1 cellular context compared by ENCODE assay signal in the genomic region with DNA sequence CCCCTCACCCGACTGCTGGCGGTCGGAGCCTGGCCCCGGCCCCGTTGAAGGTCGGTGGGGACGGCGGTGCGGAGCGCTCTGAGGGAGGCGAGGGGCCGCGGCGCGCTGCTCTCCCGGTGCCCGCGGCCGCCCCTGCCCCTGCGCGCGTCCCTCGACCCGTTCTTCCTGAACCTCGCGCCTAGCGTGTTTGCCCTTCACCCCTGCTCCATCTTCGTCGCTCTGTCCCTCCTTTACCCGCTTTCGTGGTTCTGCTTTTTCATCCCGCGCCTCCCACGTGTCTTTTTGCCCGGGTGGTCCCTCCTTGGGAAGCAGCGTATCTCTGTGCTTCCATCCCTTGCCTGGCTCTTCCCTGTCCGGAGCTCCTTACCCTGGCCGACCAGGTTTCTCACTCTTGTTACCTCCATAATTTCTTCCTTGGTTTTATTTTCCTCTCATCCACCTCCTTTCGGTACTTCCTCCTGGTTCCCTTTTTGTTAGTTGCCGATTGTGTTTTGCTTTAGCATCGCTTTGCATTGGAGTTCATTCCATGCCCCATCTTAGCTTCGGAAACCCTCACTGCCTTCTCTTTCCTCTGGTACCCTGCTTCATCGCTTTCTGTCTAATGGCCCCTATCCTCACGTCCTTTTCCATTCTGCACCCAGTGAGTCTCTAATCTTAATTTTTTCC.
TF ChIP-seq lines count a peak whose summit lies in the region.

No MANE protein-coding gene starts in this region.

TF ChIP-seq in K562, 482 proteins besides CTCF, POLR2A, EP300 and RAD21 (continued from another document and continues in another):
- TF ChIP-seq KDM1A (IDR thresholded peaks at IDR 0.05) (peak; percentile 68 to 73; a peak in 3 of 4 replicates), NCOA1 (IDR thresholded peaks at IDR 0.05; ENCODE audit: low read depth) (0 out of 2 replicates have a peak, but pooled peaks have one; percentile 46), KDM5B (IDR thresholded peaks at IDR 0.05; ENCODE audit: insufficient replicate concordance, low read depth, low read length) (peak; percentile 61), NR1H2 (CRISPR knock-in tag; IDR thresholded peaks at IDR 0.05) (0 out of 2 replicates have a peak, but pooled peaks have one; percentile 26), ARID1B (IDR thresholded peaks at IDR 0.05) (0 out of 2 replicates have a peak, but pooled peaks have one; percentile 24), ESRRB (CRISPR knock-in tag; IDR thresholded peaks at IDR 0.05; ENCODE audit: borderline replicate concordance) (no peak), ZBTB7A (IDR thresholded peaks at IDR 0.05; ENCODE audit: borderline replicate concordance, control insufficient read depth, low read depth, low read length) (peak; percentile 5; the same call in 1 of the 2 replicates), CTBP1 (IDR thresholded peaks at IDR 0.05; ENCODE audit: borderline replicate concordance) (peak; percentile 62), CREB3 (tag; conservative IDR thresholded peaks at IDR 0.05; ENCODE audit: low read depth) (no peak), EP400 (IDR thresholded peaks at IDR 0.05) (peak; percentile 54; the same call in 1 of the 2 replicates), RREB1 (CRISPR knock-in tag; IDR thresholded peaks at IDR 0.05) (0 out of 2 replicates have a peak, but pooled peaks have one; percentile 40), SIN3A (IDR thresholded peaks at IDR 0.05; ENCODE audit: borderline replicate concordance in 2 of 2, control insufficient read depth in 1 of 2, low read depth in 2 of 2, low read length in 2 of 2) (peak; percentile 32 to 53; a peak in 1 of 4 replicates), MTA2 (IDR thresholded peaks at IDR 0.05; ENCODE audit: low read depth) (no peak), MYC (IDR thresholded peaks at IDR 0.05; ENCODE audit: low read depth, low read length) (0 out of 2 replicates have a peak, but pooled peaks have one; percentile 43), MYC (CRISPR knock-in tag; IDR thresholded peaks at IDR 0.05; ENCODE audit: borderline replicate concordance, low read depth) (no peak), ARID3B (CRISPR knock-in tag; IDR thresholded peaks at IDR 0.05; ENCODE audit: borderline replicate concordance) (no peak), TOE1 (IDR thresholded peaks at IDR 0.05; ENCODE audit: borderline replicate concordance) (0 out of 2 replicates have a peak, but pooled peaks have one; percentile 22), TOE1 (CRISPR knock-in tag; IDR thresholded peaks at IDR 0.05; ENCODE audit: borderline replicate concordance, low read depth) (0 out of 2 replicates have a peak, but pooled peaks have one; percentile 55), CXXC5 (CRISPR knock-in tag; IDR thresholded peaks at IDR 0.05) (0 out of 2 replicates have a peak, but pooled peaks have one; percentile 11), L3MBTL2 (IDR thresholded peaks at IDR 0.05) (peak; percentile 49; the same call in 1 of the 2 replicates), ARNT (IDR thresholded peaks at IDR 0.05) (0 out of 4 replicates have a peak, but pooled peaks of 1 of the 2 experiments have one; percentile 26), BCOR (IDR thresholded peaks at IDR 0.05) (0 out of 2 replicates have a peak, but pooled peaks have one; percentile 13), GTF2E2 (tag; IDR thresholded peaks at IDR 0.05) (0 out of 2 replicates have a peak, but pooled peaks have one; percentile 7), MLLT1 (IDR thresholded peaks at IDR 0.05) (peak; percentile 31 to 54; a peak in 1 of 4 replicates)
- TF ChIP-seq, protein P1, sequence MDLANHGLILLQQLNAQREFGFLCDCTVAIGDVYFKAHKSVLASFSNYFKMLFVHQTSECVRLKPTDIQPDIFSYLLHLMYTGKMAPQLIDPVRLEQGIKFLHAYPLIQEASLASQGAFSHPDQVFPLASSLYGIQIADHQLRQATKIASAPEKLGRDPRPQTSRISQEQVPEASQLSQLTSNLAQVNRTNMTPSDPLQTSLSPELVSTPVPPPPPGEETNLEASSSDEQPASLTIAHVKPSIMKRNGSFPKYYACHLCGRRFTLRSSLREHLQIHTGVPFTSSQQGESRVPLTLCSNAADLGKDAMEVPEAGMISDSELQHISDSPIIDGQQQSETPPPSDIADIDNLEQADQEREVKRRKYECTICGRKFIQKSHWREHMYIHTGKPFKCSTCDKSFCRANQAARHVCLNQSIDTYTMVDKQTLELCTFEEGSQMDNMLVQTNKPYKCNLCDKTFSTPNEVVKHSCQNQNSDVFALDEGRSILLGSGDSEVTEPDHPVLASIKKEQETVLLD (IDR thresholded peaks at IDR 0.05): 0 out of 2 replicates have a peak, but pooled peaks have one; percentile 35
- TF ChIP-seq, protein P2, sequence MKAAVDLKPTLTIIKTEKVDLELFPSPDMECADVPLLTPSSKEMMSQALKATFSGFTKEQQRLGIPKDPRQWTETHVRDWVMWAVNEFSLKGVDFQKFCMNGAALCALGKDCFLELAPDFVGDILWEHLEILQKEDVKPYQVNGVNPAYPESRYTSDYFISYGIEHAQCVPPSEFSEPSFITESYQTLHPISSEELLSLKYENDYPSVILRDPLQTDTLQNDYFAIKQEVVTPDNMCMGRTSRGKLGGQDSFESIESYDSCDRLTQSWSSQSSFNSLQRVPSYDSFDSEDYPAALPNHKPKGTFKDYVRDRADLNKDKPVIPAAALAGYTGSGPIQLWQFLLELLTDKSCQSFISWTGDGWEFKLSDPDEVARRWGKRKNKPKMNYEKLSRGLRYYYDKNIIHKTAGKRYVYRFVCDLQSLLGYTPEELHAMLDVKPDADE (conservative IDR thresholded peaks at IDR 0.05; ENCODE audit: control insufficient read depth, low read depth, low read length): peak; percentile 68; the same call in 1 of the 2 replicates
- TF ChIP-seq, protein P3, sequence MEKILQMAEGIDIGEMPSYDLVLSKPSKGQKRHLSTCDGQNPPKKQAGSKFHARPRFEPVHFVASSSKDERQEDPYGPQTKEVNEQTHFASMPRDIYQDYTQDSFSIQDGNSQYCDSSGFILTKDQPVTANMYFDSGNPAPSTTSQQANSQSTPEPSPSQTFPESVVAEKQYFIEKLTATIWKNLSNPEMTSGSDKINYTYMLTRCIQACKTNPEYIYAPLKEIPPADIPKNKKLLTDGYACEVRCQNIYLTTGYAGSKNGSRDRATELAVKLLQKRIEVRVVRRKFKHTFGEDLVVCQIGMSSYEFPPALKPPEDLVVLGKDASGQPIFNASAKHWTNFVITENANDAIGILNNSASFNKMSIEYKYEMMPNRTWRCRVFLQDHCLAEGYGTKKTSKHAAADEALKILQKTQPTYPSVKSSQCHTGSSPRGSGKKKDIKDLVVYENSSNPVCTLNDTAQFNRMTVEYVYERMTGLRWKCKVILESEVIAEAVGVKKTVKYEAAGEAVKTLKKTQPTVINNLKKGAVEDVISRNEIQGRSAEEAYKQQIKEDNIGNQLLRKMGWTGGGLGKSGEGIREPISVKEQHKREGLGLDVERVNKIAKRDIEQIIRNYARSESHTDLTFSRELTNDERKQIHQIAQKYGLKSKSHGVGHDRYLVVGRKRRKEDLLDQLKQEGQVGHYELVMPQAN (IDR thresholded peaks at IDR 0.05; ENCODE audit: borderline replicate concordance): peak; percentile 77
- TF ChIP-seq, protein P4, sequence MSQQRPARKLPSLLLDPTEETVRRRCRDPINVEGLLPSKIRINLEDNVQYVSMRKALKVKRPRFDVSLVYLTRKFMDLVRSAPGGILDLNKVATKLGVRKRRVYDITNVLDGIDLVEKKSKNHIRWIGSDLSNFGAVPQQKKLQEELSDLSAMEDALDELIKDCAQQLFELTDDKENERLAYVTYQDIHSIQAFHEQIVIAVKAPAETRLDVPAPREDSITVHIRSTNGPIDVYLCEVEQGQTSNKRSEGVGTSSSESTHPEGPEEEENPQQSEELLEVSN (IDR thresholded peaks at IDR 0.05; ENCODE audit: borderline replicate concordance in 1 of 2, extremely low read depth in 1 of 2, insufficient read depth in 1 of 2, insufficient read length in 1 of 2, low read depth in 1 of 2, low read length in 1 of 2, poor library complexity in 1 of 2, severe bottlenecking in 1 of 2): peak; percentile 29 to 55
- TF ChIP-seq, protein P5, sequence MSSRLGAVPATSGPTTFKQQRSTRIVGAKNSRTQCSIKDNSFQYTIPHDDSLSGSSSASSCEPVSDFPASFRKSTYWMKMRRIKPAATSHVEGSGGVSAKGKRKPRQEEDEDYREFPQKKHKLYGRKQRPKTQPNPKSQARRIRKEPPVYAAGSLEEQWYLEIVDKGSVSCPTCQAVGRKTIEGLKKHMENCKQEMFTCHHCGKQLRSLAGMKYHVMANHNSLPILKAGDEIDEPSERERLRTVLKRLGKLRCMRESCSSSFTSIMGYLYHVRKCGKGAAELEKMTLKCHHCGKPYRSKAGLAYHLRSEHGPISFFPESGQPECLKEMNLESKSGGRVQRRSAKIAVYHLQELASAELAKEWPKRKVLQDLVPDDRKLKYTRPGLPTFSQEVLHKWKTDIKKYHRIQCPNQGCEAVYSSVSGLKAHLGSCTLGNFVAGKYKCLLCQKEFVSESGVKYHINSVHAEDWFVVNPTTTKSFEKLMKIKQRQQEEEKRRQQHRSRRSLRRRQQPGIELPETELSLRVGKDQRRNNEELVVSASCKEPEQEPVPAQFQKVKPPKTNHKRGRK (tag; IDR thresholded peaks at IDR 0.05): peak; percentile 49; the same call in 1 of the 2 replicates
- TF ChIP-seq, protein P6, sequence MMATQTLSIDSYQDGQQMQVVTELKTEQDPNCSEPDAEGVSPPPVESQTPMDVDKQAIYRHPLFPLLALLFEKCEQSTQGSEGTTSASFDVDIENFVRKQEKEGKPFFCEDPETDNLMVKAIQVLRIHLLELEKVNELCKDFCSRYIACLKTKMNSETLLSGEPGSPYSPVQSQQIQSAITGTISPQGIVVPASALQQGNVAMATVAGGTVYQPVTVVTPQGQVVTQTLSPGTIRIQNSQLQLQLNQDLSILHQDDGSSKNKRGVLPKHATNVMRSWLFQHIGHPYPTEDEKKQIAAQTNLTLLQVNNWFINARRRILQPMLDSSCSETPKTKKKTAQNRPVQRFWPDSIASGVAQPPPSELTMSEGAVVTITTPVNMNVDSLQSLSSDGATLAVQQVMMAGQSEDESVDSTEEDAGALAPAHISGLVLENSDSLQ (IDR thresholded peaks at IDR 0.05): no peak
